Comparison of ENCODE assay signal across 1 cellular context in the genomic region with DNA sequence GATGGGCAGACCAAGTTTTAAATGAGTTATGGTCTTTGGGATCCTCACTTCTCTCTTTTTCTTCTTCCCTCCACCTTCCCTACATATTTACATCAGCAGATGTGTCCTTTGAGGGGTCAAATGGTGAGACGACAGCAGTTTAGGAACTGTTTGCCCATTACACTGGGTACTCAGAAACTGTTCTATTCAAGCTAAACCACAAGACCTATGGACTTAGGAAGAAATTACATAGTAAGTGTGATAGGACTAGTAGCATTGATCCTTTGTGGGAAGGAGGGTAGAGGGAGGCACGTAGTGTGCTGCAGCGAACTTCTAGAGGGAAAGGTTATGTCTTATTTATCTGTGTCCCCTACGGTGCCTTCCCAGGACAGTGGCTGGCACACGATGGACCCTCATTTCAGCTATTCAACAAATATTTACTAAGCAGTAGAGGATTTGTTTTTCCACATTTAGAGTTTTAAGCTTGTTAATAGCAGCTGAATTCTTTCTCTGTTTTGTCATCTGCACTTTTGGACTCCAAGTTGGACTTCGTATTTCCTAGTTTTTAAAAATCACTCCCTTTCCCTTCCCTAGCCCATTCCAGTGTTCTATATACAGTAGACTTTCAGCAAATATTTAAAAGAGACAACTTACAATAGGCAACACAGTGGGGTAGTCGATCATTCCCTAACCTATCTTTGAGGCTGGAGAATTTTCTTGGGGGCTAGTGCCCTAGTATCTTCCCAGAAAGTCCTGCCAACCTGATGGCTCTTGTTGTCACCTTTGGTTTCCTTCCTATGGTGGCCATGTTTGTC.
TF ChIP-seq lines count a peak whose summit lies in the region.

No MANE protein-coding gene starts in this region.

TF ChIP-seq in HepG2, 621 proteins besides CTCF, POLR2A, EP300 and RAD21 (continued from another document and continues in another):
- TF ChIP-seq, protein P1, sequence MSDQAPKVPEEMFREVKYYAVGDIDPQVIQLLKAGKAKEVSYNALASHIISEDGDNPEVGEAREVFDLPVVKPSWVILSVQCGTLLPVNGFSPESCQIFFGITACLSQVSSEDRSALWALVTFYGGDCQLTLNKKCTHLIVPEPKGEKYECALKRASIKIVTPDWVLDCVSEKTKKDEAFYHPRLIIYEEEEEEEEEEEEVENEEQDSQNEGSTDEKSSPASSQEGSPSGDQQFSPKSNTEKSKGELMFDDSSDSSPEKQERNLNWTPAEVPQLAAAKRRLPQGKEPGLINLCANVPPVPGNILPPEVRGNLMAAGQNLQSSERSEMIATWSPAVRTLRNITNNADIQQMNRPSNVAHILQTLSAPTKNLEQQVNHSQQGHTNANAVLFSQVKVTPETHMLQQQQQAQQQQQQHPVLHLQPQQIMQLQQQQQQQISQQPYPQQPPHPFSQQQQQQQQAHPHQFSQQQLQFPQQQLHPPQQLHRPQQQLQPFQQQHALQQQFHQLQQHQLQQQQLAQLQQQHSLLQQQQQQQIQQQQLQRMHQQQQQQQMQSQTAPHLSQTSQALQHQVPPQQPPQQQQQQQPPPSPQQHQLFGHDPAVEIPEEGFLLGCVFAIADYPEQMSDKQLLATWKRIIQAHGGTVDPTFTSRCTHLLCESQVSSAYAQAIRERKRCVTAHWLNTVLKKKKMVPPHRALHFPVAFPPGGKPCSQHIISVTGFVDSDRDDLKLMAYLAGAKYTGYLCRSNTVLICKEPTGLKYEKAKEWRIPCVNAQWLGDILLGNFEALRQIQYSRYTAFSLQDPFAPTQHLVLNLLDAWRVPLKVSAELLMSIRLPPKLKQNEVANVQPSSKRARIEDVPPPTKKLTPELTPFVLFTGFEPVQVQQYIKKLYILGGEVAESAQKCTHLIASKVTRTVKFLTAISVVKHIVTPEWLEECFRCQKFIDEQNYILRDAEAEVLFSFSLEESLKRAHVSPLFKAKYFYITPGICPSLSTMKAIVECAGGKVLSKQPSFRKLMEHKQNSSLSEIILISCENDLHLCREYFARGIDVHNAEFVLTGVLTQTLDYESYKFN (CRISPR knock-in tag; conservative IDR thresholded peaks at IDR 0.05) = peak; percentile 95
- no peak for TF ChIP-seq MED13 (CRISPR knock-in tag; IDR thresholded peaks at IDR 0.05)
- TF ChIP-seq LCORL (IDR thresholded peaks at IDR 0.05) = peak; percentile 89
- peak; percentile 86; the same call in 1 of the 2 replicates for TF ChIP-seq LCORL (CRISPR knock-in tag; IDR thresholded peaks at IDR 0.05)
- peak; percentile 87; the same call in 1 of the 2 replicates for TF ChIP-seq ELF3 (CRISPR knock-in tag; IDR thresholded peaks at IDR 0.05)
- TF ChIP-seq REPIN1 (CRISPR knock-in tag; IDR thresholded peaks at IDR 0.05; ENCODE audit: borderline replicate concordance, low read depth) = peak; percentile 51; the same call in 1 of the 2 replicates
- TF ChIP-seq ZFY (CRISPR knock-in tag; IDR thresholded peaks at IDR 0.05) = peak; percentile 3; the same call in 1 of the 2 replicates
- no peak for TF ChIP-seq KDM3A (CRISPR knock-in tag; IDR thresholded peaks at IDR 0.05; ENCODE audit: low read depth)
- peak; percentile 69; the same call in 1 of the 2 replicates for TF ChIP-seq NR2F2 (IDR thresholded peaks at IDR 0.05; ENCODE audit: borderline replicate concordance, low read depth)
- TF ChIP-seq, protein P2, sequence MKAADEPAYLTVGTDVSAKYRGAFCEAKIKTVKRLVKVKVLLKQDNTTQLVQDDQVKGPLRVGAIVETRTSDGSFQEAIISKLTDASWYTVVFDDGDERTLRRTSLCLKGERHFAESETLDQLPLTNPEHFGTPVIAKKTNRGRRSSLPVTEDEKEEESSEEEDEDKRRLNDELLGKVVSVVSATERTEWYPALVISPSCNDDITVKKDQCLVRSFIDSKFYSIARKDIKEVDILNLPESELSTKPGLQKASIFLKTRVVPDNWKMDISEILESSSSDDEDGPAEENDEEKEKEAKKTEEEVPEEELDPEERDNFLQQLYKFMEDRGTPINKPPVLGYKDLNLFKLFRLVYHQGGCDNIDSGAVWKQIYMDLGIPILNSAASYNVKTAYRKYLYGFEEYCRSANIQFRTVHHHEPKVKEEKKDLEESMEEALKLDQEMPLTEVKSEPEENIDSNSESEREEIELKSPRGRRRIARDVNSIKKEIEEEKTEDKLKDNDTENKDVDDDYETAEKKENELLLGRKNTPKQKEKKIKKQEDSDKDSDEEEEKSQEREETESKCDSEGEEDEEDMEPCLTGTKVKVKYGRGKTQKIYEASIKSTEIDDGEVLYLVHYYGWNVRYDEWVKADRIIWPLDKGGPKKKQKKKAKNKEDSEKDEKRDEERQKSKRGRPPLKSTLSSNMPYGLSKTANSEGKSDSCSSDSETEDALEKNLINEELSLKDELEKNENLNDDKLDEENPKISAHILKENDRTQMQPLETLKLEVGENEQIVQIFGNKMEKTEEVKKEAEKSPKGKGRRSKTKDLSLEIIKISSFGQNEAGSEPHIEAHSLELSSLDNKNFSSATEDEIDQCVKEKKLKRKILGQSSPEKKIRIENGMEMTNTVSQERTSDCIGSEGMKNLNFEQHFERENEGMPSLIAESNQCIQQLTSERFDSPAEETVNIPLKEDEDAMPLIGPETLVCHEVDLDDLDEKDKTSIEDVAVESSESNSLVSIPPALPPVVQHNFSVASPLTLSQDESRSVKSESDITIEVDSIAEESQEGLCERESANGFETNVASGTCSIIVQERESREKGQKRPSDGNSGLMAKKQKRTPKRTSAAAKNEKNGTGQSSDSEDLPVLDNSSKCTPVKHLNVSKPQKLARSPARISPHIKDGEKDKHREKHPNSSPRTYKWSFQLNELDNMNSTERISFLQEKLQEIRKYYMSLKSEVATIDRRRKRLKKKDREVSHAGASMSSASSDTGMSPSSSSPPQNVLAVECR (CRISPR knock-in tag; IDR thresholded peaks at IDR 0.05; ENCODE audit: borderline replicate concordance) = peak; percentile 42; the same call in 1 of the 2 replicates
- TF ChIP-seq ZBTB7B (CRISPR knock-in tag; IDR thresholded peaks at IDR 0.05) = peak; percentile 96
- TF ChIP-seq NFIC (IDR thresholded peaks at IDR 0.05; ENCODE audit: low read length) = peak; percentile 95
- TF ChIP-seq, protein P3, sequence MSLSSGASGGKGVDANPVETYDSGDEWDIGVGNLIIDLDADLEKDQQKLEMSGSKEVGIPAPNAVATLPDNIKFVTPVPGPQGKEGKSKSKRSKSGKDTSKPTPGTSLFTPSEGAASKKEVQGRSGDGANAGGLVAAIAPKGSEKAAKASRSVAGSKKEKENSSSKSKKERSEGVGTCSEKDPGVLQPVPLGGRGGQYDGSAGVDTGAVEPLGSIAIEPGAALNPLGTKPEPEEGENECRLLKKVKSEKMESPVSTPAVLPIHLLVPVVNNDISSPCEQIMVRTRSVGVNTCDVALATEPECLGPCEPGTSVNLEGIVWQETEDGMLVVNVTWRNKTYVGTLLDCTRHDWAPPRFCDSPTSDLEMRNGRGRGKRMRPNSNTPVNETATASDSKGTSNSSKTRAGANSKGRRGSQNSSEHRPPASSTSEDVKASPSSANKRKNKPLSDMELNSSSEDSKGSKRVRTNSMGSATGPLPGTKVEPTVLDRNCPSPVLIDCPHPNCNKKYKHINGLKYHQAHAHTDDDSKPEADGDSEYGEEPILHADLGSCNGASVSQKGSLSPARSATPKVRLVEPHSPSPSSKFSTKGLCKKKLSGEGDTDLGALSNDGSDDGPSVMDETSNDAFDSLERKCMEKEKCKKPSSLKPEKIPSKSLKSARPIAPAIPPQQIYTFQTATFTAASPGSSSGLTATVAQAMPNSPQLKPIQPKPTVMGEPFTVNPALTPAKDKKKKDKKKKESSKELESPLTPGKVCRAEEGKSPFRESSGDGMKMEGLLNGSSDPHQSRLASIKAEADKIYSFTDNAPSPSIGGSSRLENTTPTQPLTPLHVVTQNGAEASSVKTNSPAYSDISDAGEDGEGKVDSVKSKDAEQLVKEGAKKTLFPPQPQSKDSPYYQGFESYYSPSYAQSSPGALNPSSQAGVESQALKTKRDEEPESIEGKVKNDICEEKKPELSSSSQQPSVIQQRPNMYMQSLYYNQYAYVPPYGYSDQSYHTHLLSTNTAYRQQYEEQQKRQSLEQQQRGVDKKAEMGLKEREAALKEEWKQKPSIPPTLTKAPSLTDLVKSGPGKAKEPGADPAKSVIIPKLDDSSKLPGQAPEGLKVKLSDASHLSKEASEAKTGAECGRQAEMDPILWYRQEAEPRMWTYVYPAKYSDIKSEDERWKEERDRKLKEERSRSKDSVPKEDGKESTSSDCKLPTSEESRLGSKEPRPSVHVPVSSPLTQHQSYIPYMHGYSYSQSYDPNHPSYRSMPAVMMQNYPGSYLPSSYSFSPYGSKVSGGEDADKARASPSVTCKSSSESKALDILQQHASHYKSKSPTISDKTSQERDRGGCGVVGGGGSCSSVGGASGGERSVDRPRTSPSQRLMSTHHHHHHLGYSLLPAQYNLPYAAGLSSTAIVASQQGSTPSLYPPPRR (CRISPR knock-in tag; IDR thresholded peaks at IDR 0.05; ENCODE audit: borderline replicate concordance) = peak; percentile 96; the same call in 1 of the 2 replicates
- no peak for TF ChIP-seq FIP1L1 (IDR thresholded peaks at IDR 0.05; ENCODE audit: borderline replicate concordance, insufficient read depth, low read depth, low read length)
- peak; percentile 95 for TF ChIP-seq RXRB (CRISPR knock-in tag; IDR thresholded peaks at IDR 0.05; ENCODE audit: borderline replicate concordance)
- TF ChIP-seq ZNF335 (CRISPR knock-in tag; IDR thresholded peaks at IDR 0.05) = no peak
- TF ChIP-seq, protein P4, sequence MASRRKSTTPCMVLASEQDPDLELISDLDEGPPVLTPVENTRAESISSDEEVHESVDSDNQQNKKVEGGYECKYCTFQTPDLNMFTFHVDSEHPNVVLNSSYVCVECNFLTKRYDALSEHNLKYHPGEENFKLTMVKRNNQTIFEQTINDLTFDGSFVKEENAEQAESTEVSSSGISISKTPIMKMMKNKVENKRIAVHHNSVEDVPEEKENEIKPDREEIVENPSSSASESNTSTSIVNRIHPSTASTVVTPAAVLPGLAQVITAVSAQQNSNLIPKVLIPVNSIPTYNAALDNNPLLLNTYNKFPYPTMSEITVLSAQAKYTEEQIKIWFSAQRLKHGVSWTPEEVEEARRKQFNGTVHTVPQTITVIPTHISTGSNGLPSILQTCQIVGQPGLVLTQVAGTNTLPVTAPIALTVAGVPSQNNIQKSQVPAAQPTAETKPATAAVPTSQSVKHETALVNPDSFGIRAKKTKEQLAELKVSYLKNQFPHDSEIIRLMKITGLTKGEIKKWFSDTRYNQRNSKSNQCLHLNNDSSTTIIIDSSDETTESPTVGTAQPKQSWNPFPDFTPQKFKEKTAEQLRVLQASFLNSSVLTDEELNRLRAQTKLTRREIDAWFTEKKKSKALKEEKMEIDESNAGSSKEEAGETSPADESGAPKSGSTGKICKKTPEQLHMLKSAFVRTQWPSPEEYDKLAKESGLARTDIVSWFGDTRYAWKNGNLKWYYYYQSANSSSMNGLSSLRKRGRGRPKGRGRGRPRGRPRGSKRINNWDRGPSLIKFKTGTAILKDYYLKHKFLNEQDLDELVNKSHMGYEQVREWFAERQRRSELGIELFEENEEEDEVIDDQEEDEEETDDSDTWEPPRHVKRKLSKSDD (CRISPR knock-in tag; IDR thresholded peaks at IDR 0.05; ENCODE audit: low read depth) = no peak
- no peak for TF ChIP-seq ZFP82 (CRISPR knock-in tag; IDR thresholded peaks at IDR 0.05; ENCODE audit: borderline replicate concordance)
- TF ChIP-seq, protein P5, sequence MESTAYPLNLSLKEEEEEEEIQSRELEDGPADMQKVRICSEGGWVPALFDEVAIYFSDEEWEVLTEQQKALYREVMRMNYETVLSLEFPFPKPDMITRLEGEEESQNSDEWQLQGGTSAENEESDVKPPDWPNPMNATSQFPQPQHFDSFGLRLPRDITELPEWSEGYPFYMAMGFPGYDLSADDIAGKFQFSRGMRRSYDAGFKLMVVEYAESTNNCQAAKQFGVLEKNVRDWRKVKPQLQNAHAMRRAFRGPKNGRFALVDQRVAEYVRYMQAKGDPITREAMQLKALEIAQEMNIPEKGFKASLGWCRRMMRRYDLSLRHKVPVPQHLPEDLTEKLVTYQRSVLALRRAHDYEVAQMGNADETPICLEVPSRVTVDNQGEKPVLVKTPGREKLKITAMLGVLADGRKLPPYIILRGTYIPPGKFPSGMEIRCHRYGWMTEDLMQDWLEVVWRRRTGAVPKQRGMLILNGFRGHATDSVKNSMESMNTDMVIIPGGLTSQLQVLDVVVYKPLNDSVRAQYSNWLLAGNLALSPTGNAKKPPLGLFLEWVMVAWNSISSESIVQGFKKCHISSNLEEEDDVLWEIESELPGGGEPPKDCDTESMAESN (CRISPR knock-in tag; conservative IDR thresholded peaks at IDR 0.05) = peak; percentile 35
- no peak for TF ChIP-seq ATM (IDR thresholded peaks at IDR 0.05; ENCODE audit: borderline replicate concordance)
- peak; percentile 59; the same call in 1 of the 2 replicates for TF ChIP-seq RXRA (CRISPR knock-in tag; IDR thresholded peaks at IDR 0.05)
- TF ChIP-seq ZNF788 (CRISPR knock-in tag; IDR thresholded peaks at IDR 0.05; ENCODE audit: borderline replicate concordance) = no peak
- TF ChIP-seq SATB2 (CRISPR knock-in tag; IDR thresholded peaks at IDR 0.05) = no peak
- 0 out of 2 replicates have a peak, but pooled peaks have one; percentile 29 for TF ChIP-seq ELF1 (CRISPR knock-in tag; IDR thresholded peaks at IDR 0.05)
- TF ChIP-seq MXD4 (CRISPR knock-in tag; IDR thresholded peaks at IDR 0.05) = peak; percentile 45; the same call in 1 of the 2 replicates
- TF ChIP-seq, protein P6, sequence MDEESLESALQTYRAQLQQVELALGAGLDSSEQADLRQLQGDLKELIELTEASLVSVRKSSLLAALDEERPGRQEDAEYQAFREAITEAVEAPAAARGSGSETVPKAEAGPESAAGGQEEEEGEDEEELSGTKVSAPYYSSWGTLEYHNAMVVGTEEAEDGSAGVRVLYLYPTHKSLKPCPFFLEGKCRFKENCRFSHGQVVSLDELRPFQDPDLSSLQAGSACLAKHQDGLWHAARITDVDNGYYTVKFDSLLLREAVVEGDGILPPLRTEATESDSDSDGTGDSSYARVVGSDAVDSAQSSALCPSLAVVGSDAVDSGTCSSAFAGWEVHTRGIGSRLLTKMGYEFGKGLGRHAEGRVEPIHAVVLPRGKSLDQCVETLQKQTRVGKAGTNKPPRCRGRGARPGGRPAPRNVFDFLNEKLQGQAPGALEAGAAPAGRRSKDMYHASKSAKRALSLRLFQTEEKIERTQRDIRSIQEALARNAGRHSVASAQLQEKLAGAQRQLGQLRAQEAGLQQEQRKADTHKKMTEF (CRISPR knock-in tag; IDR thresholded peaks at IDR 0.05) = peak; percentile 86
- TF ChIP-seq, protein P7, sequence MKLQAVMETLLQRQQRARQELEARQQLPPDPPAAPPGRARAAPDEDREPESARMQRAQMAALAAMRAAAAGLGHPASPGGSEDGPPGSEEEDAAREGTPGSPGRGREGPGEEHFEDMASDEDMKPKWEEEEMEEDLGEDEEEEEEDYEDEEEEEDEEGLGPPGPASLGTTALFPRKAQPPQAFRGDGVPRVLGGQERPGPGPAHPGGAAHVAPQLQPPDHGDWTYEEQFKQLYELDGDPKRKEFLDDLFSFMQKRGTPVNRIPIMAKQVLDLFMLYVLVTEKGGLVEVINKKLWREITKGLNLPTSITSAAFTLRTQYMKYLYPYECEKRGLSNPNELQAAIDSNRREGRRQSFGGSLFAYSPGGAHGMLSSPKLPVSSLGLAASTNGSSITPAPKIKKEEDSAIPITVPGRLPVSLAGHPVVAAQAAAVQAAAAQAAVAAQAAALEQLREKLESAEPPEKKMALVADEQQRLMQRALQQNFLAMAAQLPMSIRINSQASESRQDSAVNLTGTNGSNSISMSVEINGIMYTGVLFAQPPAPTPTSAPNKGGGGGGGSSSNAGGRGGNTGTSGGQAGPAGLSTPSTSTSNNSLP (IDR thresholded peaks at IDR 0.05; ENCODE audit: low read depth, low read length) = peak; percentile 61; the same call in 1 of the 2 replicates
- peak; percentile 68 for TF ChIP-seq ZMYM4 (CRISPR knock-in tag; IDR thresholded peaks at IDR 0.05)
- peak; percentile 76; the same call in 1 of the 2 replicates for TF ChIP-seq ATF1 (CRISPR knock-in tag; IDR thresholded peaks at IDR 0.05)
- 0 out of 2 replicates have a peak, but pooled peaks have one; percentile 24 for TF ChIP-seq ZNF264 (CRISPR knock-in tag; IDR thresholded peaks at IDR 0.05)
- peak; percentile 70 for TF ChIP-seq FOXK1 (CRISPR knock-in tag; IDR thresholded peaks at IDR 0.05; ENCODE audit: borderline replicate concordance, low read depth)
